ENCODE assay signal across 16 cellular contexts in genomic region chr9:111944467-111944866, GRCh38. TPM values are rescaled to one million over a fixed set of nuclear protein-coding genes. Genes with fewer than 3 reads are reported as not detected.
DNase-seq lines count a peak whose midpoint lies in the region; ATAC-seq lines count a peak whose summit lies in the region.
"Had no signal": no experiment of that assay in that cellular context is flagged by ENCODE, and none has a peak within 500 bp of the region (broad histone marks: within the 10 kb centered on the region; RNA-seq: fewer than 3 reads in every experiment).

No MANE protein-coding gene starts in this region.

- H3K9me3 Mint-ChIP-seq in activated CD4-positive, alpha-beta T cell treated with anti-CD3 and anti-CD28 coated beads for 36 hours (ENCODE audit: low read depth), result no peaks in the 10 kb centered on the region
- no peaks in the 10 kb centered on the region for H3K9me3 Mint-ChIP-seq in stimulated activated naive B cell treated with anti-CD40 and anti-IgM and Interleukin-4, amounts not matched to agents 10 μg/mL and 1 μg/mL and 100 μg/mL, for 72 hours

- H3K4me3 Mint-ChIP-seq in activated CD4-positive, alpha-beta T cell treated with anti-CD3 and anti-CD28 coated beads for 36 hours, result no peak overlapping the region
- H3K4me3 Mint-ChIP-seq in stimulated activated naive B cell treated with anti-CD40 and anti-IgM and Interleukin-4, amounts not matched to agents 10 μg/mL and 1 μg/mL and 100 μg/mL, for 72 hours, result peak overlapping the region; percentile 5 to 29

- POLR2A ChIA-PET in activated CD4-positive, alpha-beta T cell treated with anti-CD3 and anti-CD28 coated beads for 36 hours (lab: Charles Lee), result no interaction called here

- no peak overlapping the region for H3K27ac Mint-ChIP-seq in activated CD4-positive, alpha-beta T cell treated with anti-CD3 and anti-CD28 coated beads for 36 hours
- peak overlapping the region; percentile 39 for H3K27ac Mint-ChIP-seq in stimulated activated naive B cell treated with anti-CD40 and anti-IgM and Interleukin-4, amounts not matched to agents 10 μg/mL and 1 μg/mL and 100 μg/mL, for 72 hours

- peaks cover 22% of the 10 kb centered on the region for H3K4me1 Mint-ChIP-seq in activated CD4-positive, alpha-beta T cell treated with anti-CD3 and anti-CD28 coated beads for 36 hours
- H3K4me1 Mint-ChIP-seq in stimulated activated naive B cell treated with anti-CD40 and anti-IgM and Interleukin-4, amounts not matched to agents 10 μg/mL and 1 μg/mL and 100 μg/mL, for 72 hours, result peaks cover 35 to 65% of the 10 kb centered on the region in 2 donors

- CTCF ChIA-PET in activated CD4-positive, alpha-beta T cell treated with anti-CD3 and anti-CD28 coated beads for 36 hours (lab: Charles Lee), result interaction anchor here (1.2 kb wide), 2 partner anchors 10 to 28 kb away, joined by 3 to 4 read pairs; no protein-coding TSS in a partner anchor

- intact Hi-C loops in activated CD4-positive, alpha-beta T cell treated with anti-CD3 and anti-CD28 coated beads for 36 hours (cut with DNase I, micrococcal nuclease), result no loop called here

- no peaks in the 10 kb centered on the region for H3K36me3 Mint-ChIP-seq in activated CD4-positive, alpha-beta T cell treated with anti-CD3 and anti-CD28 coated beads for 36 hours (ENCODE audit: low read depth)
- H3K36me3 Mint-ChIP-seq in stimulated activated naive B cell treated with anti-CD40 and anti-IgM and Interleukin-4, amounts not matched to agents 10 μg/mL and 1 μg/mL and 100 μg/mL, for 72 hours, result no peaks in the 10 kb centered on the region

- DNase-seq in activated CD4-positive, alpha-beta T cell treated with anti-CD3 and anti-CD28 coated beads for 36 hours, result no peak
- no peak for DNase-seq in activated CD4-positive, alpha-beta T cell treated with anti-CD3 and anti-CD28 coated beads for 48 hours
- DNase-seq in NCI-H226 (peak; percentile 47), SHP77 treated with DMSO at 0.1 percent for 48 hours (lab: John Stamatoyannopoulos, UW) (no peak), NCI-H82 (lab: John Stamatoyannopoulos, UW) (no peak)
- no peak for DNase-seq in stimulated activated naive B cell treated with anti-CD40 and anti-IgM and Interleukin-4, amounts not matched to agents 10 μg/mL and 1 μg/mL and 100 μg/mL, for 72 hours
- DNase-seq: ACHN; activated CD4-positive, CD25-positive, alpha-beta regulatory T cell treated with anti-CD3 and anti-CD28 coated beads, Interleukin-2, amount 50 U/mL, for 72 hours; activated effector memory CD4-positive, alpha-beta T cell treated with Interleukin-2 at 50 U/mL for 16 hours; erythroblast; mesendoderm; NCI-H146; NCI-H774; occipital lobe had no signal

- ATAC-seq in activated CD4-positive, alpha-beta T cell treated with anti-CD3 and anti-CD28 coated beads for 36 hours, result peak; percentile 49
- ATAC-seq in esophagus mucosa (peak; percentile 62), GM21381 (IDR thresholded peaks at IDR 0.05; ENCODE audit: unreplicated experiment) (no peak)
- ATAC-seq in stimulated activated naive B cell treated with anti-CD40 and anti-IgM and Interleukin-4, amounts not matched to agents 10 μg/mL and 1 μg/mL and 100 μg/mL, for 72 hours (replicated peaks), result peak; percentile 41 to 61

- peaks cover 4% of the 10 kb centered on the region for H3K27me3 Mint-ChIP-seq in activated CD4-positive, alpha-beta T cell treated with anti-CD3 and anti-CD28 coated beads for 36 hours
- no peaks in the 10 kb centered on the region for H3K27me3 Mint-ChIP-seq in stimulated activated naive B cell treated with anti-CD40 and anti-IgM and Interleukin-4, amounts not matched to agents 10 μg/mL and 1 μg/mL and 100 μg/mL, for 72 hours

RNA-seq across cellular contexts. Expression of gene UGCG, which starts 47.9 kb away (rescaled TPM):
- total RNA-seq in activated CD4-positive, alpha-beta T cell treated with anti-CD3 and anti-CD28 coated beads for 36 hours, result 10 to 100 TPM; 12.7 to 14.2 TPM
- 61.0 TPM for total RNA-seq in esophagus mucosa
